In genomic region chr19:48513289-48514122, GRCh38 we compare ENCODE assay signal across 8 cellular contexts. TPM values are rescaled to one million over a fixed set of nuclear protein-coding genes. Genes with fewer than 3 reads are reported as not detected.
DNase-seq lines count a peak whose midpoint lies in the region; ATAC-seq and TF ChIP-seq lines count a peak whose summit lies in the region.

No MANE protein-coding gene starts in this region.

- H3K4me2 ChIP-seq in hepatocyte = peak overlapping the region; percentile 97

- H3K9me2 ChIP-seq in hepatocyte (replicated peaks; ENCODE audit: insufficient read depth) = no peaks in the 10 kb centered on the region

- H2AFZ ChIP-seq in hepatocyte = peak overlapping the region; percentile 98

- WGBS in hepatocyte (ENCODE audit: low lambda C conversion rate, missing lambda C conversion rate) = 7% methylated on average over 36 of the region's 54 CpGs

- no peak for TF ChIP-seq CTCF in hepatocyte (IDR thresholded peaks at IDR 0.05; ENCODE audit: poor library complexity)

- H3K4me3 ChIP-seq in hepatocyte (peak overlapping the region; percentile 90), rectal smooth muscle tissue (ENCODE audit: low read length) (peak overlapping the region; percentile 79)

- no peak overlapping the region for H3K27ac ChIP-seq in hepatocyte
- no peak overlapping the region for H3K27ac ChIP-seq in rectal smooth muscle tissue (ENCODE audit: low read depth, low read length)

- H3K36me3 ChIP-seq in hepatocyte (replicated peaks; ENCODE audit: insufficient read depth, low read depth) (no peaks in the 10 kb centered on the region), rectal smooth muscle tissue (ENCODE audit: control insufficient read depth, insufficient read depth, low read length) (no peaks in the 10 kb centered on the region)

- H3K4me1 ChIP-seq in hepatocyte (ENCODE audit: insufficient read depth) = no peaks in the 10 kb centered on the region
- no peaks in the 10 kb centered on the region for H3K4me1 ChIP-seq in rectal smooth muscle tissue (ENCODE audit: control insufficient read depth, insufficient read depth, low read length)

- no peak overlapping the region for H3K9ac ChIP-seq in rectal smooth muscle tissue (ENCODE audit: low read length)

- H3K79me2 ChIP-seq in hepatocyte = no peaks in the 10 kb centered on the region

- no peaks in the 10 kb centered on the region for H3K9me3 ChIP-seq in hepatocyte (ENCODE audit: low read depth)

- H3K27me3 ChIP-seq in hepatocyte = peaks cover 12% of the 10 kb centered on the region
- H3K27me3 ChIP-seq in rectal smooth muscle tissue (ENCODE audit: control insufficient read depth, insufficient read depth, low read length) = peaks cover 11% of the 10 kb centered on the region

- peak; percentile 83 for DNase-seq in 8988T
- peak; percentile 42 for DNase-seq in NCI-H1092 treated with DMSO at 0.1 percent for 48 hours (lab: John Stamatoyannopoulos, UW)
- DNase-seq in SW 1271 (lab: John Stamatoyannopoulos, UW) = peak; percentile 42 to 73
- peak; percentile 76 for DNase-seq in amniotic epithelial cell (ENCODE audit: low read depth)
- peak; percentile 84 for DNase-seq in hepatocyte (ENCODE audit: low spot score)

- no peaks in the 10 kb centered on the region for H4K20me1 ChIP-seq in hepatocyte (ENCODE audit: insufficient read depth, poor library complexity, severe bottlenecking)

- ATAC-seq in GM18502 (IDR thresholded peaks at IDR 0.05; ENCODE audit: poor library complexity, unreplicated experiment) = peak; percentile 68
- no peak for ATAC-seq in HG02623 (IDR thresholded peaks at IDR 0.05; ENCODE audit: unreplicated experiment)

RNA-seq across cellular contexts. Expression of gene LMTK3, which starts 1.9 kb away (rescaled TPM):
- total RNA-seq in hepatocyte = 2.1 and 3.7 TPM in 2 replicates
- polyA plus RNA-seq in hepatocyte = 1.3 and 2.1 TPM in 2 replicates

RNA-seq across cellular contexts. Expression of gene SULT2B1, which starts 38.5 kb away (rescaled TPM):
- not detected in 2 replicates for total RNA-seq in hepatocyte
- 0.43 and 0.79 TPM in 2 replicates for polyA plus RNA-seq in hepatocyte

RNA-seq across cellular contexts. Expression of gene CYTH2, which starts 44.3 kb away (rescaled TPM):
- total RNA-seq in hepatocyte = 63.1 and 69.6 TPM in 2 replicates
- 80.1 and 106 TPM in 2 replicates for polyA plus RNA-seq in hepatocyte

RNA-seq across cellular contexts. Expression of gene KCNJ14, which starts 58.1 kb away (rescaled TPM):
- total RNA-seq in hepatocyte = 0.12 and 0.70 TPM in 2 replicates
- 0.32 and 1.1 TPM in 2 replicates for polyA plus RNA-seq in hepatocyte
